Comparison of ENCODE assay signal across 1 cellular context in the genomic region with DNA sequence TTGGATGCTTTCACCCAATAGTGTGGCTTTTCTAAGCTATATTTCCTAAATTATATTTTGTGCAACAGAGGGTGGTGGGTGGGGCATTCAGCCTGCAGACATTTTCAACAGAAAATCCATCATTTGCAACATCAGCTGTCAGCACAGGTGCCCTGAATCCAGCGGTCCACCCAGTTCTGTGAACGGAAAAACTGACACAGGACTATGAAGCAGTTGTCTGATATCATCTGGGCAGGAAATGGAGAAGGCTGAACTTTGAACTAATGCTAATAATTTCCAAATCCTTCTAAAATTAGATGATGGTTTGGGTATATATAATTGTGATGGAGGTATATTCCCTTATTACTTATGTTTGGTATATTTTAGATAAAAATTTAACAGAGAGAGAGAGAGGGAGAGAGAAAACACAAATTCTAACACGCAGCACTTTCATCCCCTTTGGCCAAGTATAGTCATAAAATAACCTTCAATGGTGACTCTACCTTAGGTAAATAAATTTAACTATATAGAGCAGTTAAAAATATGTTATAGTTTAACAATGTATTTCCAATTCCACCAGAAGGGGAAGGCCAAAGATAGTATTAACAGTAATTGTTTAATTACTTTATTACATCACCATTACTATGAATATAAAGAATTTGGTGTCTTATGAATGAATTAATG.
TF ChIP-seq lines count a peak whose summit lies in the region.

No MANE protein-coding gene starts in this region.

TF ChIP-seq in K562, 482 proteins besides CTCF, POLR2A, EP300 and RAD21 (continued from another document):
- TF ChIP-seq CXXC5 (CRISPR knock-in tag; IDR thresholded peaks at IDR 0.05) (peak; percentile 35; the same call in 1 of the 2 replicates), KLF6 (CRISPR knock-in tag; IDR thresholded peaks at IDR 0.05; ENCODE audit: borderline replicate concordance) (peak; percentile 58; the same call in 1 of the 2 replicates), OTX1 (CRISPR knock-in tag; IDR thresholded peaks at IDR 0.05) (no peak), MLLT1 (IDR thresholded peaks at IDR 0.05) (no peak), ZNF444 (CRISPR knock-in tag; IDR thresholded peaks at IDR 0.05) (no peak), E2F1 (CRISPR knock-in tag; IDR thresholded peaks at IDR 0.05) (no peak), ZNF639 (CRISPR knock-in tag; conservative IDR thresholded peaks at IDR 0.05 in 1 of 2, IDR thresholded peaks at IDR 0.05 in 1 of 2) (0 out of 4 replicates have a peak, but pooled peaks of 1 of the 2 experiments have one; percentile 40), ZNF41 (CRISPR knock-in tag; conservative IDR thresholded peaks at IDR 0.05) (no peak), MYC (IDR thresholded peaks at IDR 0.05; ENCODE audit: low read depth, low read length) (no peak), MYC (CRISPR knock-in tag; IDR thresholded peaks at IDR 0.05; ENCODE audit: borderline replicate concordance, low read depth) (no peak), RCOR1 (IDR thresholded peaks at IDR 0.05; ENCODE audit: borderline replicate concordance in 1 of 2, low read depth in 2 of 2, low read length in 2 of 2) (peak in 1 of 2 experiments; percentile 69; a peak in 1 of 4 replicates), SMARCB1 (IDR thresholded peaks at IDR 0.05; ENCODE audit: insufficient read length, low read depth) (no peak), ZNF699 (CRISPR knock-in tag; IDR thresholded peaks at IDR 0.05; ENCODE audit: insufficient replicate concordance) (no peak), DMBX1 (CRISPR knock-in tag; IDR thresholded peaks at IDR 0.05; ENCODE audit: borderline replicate concordance) (peak; percentile 73), ZNF76 (CRISPR knock-in tag; IDR thresholded peaks at IDR 0.05; ENCODE audit: borderline replicate concordance) (no peak), ZNF830 (CRISPR knock-in tag; IDR thresholded peaks at IDR 0.05) (no peak), NFIC (IDR thresholded peaks at IDR 0.05) (no peak), JUN (IDR thresholded peaks at IDR 0.05; ENCODE audit: borderline replicate concordance, low read depth, low read length) (peak; percentile 58; the same call in 1 of the 2 replicates), JUN (CRISPR knock-in tag; IDR thresholded peaks at IDR 0.05; ENCODE audit: borderline replicate concordance) (no peak), NR2C1 (IDR thresholded peaks at IDR 0.05) (peak; percentile 59), NR2C1 (tag; IDR thresholded peaks at IDR 0.05) (peak; percentile 92), ETV1 (tag; conservative IDR thresholded peaks at IDR 0.05; ENCODE audit: low read depth) (no peak; the same call in 1 of the 2 replicates), EWSR1 (IDR thresholded peaks at IDR 0.05; ENCODE audit: borderline replicate concordance, low read depth, partially characterized antibody) (no peak), ARID1B (IDR thresholded peaks at IDR 0.05) (no peak), JUND (IDR thresholded peaks at IDR 0.05; ENCODE audit: borderline replicate concordance, low read depth, low read length) (peak; percentile 72), JUND (tag; IDR thresholded peaks at IDR 0.05; ENCODE audit: borderline replicate concordance, low read depth, low read length) (no peak; the same call in 2 of the 3 replicates), CTBP1 (IDR thresholded peaks at IDR 0.05; ENCODE audit: borderline replicate concordance) (peak; percentile 29; the same call in 1 of the 2 replicates), STAG1 (CRISPR knock-in tag; IDR thresholded peaks at IDR 0.05; ENCODE audit: borderline replicate concordance) (no peak), ZZZ3 (IDR thresholded peaks at IDR 0.05) (no peak), POLR2B (IDR thresholded peaks at IDR 0.05; ENCODE audit: low read depth, partially characterized antibody) (no peak), ATF7 (IDR thresholded peaks at IDR 0.05) (0 out of 2 replicates have a peak, but pooled peaks have one; percentile 32)
- TF ChIP-seq, protein P1, sequence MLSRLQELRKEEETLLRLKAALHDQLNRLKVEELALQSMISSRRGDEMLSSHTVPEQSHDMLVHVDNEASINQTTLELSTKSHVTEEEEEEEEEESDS (CRISPR knock-in tag; IDR thresholded peaks at IDR 0.05) = no peak
- TF ChIP-seq, protein P2, sequence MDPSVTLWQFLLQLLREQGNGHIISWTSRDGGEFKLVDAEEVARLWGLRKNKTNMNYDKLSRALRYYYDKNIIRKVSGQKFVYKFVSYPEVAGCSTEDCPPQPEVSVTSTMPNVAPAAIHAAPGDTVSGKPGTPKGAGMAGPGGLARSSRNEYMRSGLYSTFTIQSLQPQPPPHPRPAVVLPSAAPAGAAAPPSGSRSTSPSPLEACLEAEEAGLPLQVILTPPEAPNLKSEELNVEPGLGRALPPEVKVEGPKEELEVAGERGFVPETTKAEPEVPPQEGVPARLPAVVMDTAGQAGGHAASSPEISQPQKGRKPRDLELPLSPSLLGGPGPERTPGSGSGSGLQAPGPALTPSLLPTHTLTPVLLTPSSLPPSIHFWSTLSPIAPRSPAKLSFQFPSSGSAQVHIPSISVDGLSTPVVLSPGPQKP (CRISPR knock-in tag; IDR thresholded peaks at IDR 0.05) = no peak
- TF ChIP-seq, protein P3, sequence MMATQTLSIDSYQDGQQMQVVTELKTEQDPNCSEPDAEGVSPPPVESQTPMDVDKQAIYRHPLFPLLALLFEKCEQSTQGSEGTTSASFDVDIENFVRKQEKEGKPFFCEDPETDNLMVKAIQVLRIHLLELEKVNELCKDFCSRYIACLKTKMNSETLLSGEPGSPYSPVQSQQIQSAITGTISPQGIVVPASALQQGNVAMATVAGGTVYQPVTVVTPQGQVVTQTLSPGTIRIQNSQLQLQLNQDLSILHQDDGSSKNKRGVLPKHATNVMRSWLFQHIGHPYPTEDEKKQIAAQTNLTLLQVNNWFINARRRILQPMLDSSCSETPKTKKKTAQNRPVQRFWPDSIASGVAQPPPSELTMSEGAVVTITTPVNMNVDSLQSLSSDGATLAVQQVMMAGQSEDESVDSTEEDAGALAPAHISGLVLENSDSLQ (IDR thresholded peaks at IDR 0.05) = peak; percentile 74
- TF ChIP-seq, protein P4, sequence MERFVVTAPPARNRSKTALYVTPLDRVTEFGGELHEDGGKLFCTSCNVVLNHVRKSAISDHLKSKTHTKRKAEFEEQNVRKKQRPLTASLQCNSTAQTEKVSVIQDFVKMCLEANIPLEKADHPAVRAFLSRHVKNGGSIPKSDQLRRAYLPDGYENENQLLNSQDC (CRISPR knock-in tag; IDR thresholded peaks at IDR 0.05) = no peak
